11 cellular contexts compared by ENCODE assay signal in genomic region chr3:57961177-57961827, GRCh38.
"Had no signal": no experiment of that assay in that cellular context is flagged by ENCODE, and none has a peak within 500 bp of the region (broad histone marks: within the 10 kb centered on the region; RNA-seq: fewer than 3 reads in every experiment).

No MANE protein-coding gene starts in this region.

- H3K4me3 Mint-ChIP-seq: activated CD4-positive, alpha-beta T cell treated with anti-CD3 and anti-CD28 coated beads, Interleukin-2, amount 10 ng/mL, durations not matched to agents 7 days and 5 days; activated T-cell treated with anti-CD3 and anti-CD28 coated beads, Interleukin-2, amount 50 U/mL, for 72 hours; mesothelial cell of epicardium; stimulated activated effector memory CD8-positive, alpha-beta T cell treated with anti-CD3 and anti-CD28 coated beads, Interleukin-12 subunit alpha, Interleukin-12 subunit beta, amount 100 ng/mL, for 72 hours had no signal

- H3K4me1 Mint-ChIP-seq: stimulated activated effector memory CD8-positive, alpha-beta T cell treated with anti-CD3 and anti-CD28 coated beads, Interleukin-12 subunit alpha, Interleukin-12 subunit beta, amount 100 ng/mL, for 72 hours had no signal

- H3K36me3 Mint-ChIP-seq: activated naive CD4-positive, alpha-beta T cell treated with anti-CD3 and anti-CD28 coated beads, Interleukin-2, amount 50 U/mL, for 72 hours; mesothelial cell of epicardium; stimulated activated effector memory CD8-positive, alpha-beta T cell treated with anti-CD3 and anti-CD28 coated beads, Interleukin-12 subunit alpha, Interleukin-12 subunit beta, amount 100 ng/mL, for 72 hours had no signal

- H3K36me3 ChIP-seq: cardiac muscle cell, esophagus squamous epithelium, ovary had no signal

- H3K27ac Mint-ChIP-seq: activated CD4-positive, alpha-beta T cell treated with anti-CD3 and anti-CD28 coated beads, Interleukin-2, amount 10 ng/mL, durations not matched to agents 7 days and 5 days; activated T-cell treated with anti-CD3 and anti-CD28 coated beads, Interleukin-2, amount 50 U/mL, for 72 hours; mesothelial cell of epicardium; stimulated activated effector memory CD8-positive, alpha-beta T cell treated with anti-CD3 and anti-CD28 coated beads, Interleukin-12 subunit alpha, Interleukin-12 subunit beta, amount 100 ng/mL, for 72 hours had no signal

- DNase-seq: activated CD4-positive, alpha-beta T cell treated with anti-CD3 and anti-CD28 coated beads, Interleukin-2, amount 10 ng/mL, durations not matched to agents 7 days and 5 days; activated CD8-positive, alpha-beta memory T cell treated with anti-CD3 and anti-CD28 coated beads, Interleukin-2, amount 50 U/mL, for 48 hours; activated gamma-delta T cell; activated T-cell treated with anti-CD3 and anti-CD28 coated beads, Interleukin-2, amount 50 U/mL, for 72 hours; esophagus squamous epithelium; ovary had no signal

- H3K9me3 ChIP-seq: esophagus squamous epithelium, ovary had no signal

- H3K4me3 ChIP-seq: cardiac muscle cell, esophagus squamous epithelium, lung, ovary had no signal

- H3K27ac ChIP-seq: cardiac muscle cell, ovary had no signal

- H3K27me3 ChIP-seq: cardiac muscle cell, esophagus squamous epithelium, ovary had no signal

- H3K9me3 Mint-ChIP-seq: activated CD4-positive, alpha-beta T cell treated with anti-CD3 and anti-CD28 coated beads, Interleukin-2, amount 10 ng/mL, durations not matched to agents 7 days and 5 days; activated naive CD4-positive, alpha-beta T cell treated with anti-CD3 and anti-CD28 coated beads, Interleukin-2, amount 50 U/mL, for 72 hours; activated T-cell treated with anti-CD3 and anti-CD28 coated beads, Interleukin-2, amount 50 U/mL, for 72 hours; mesothelial cell of epicardium; stimulated activated effector memory CD8-positive, alpha-beta T cell treated with anti-CD3 and anti-CD28 coated beads, Interleukin-12 subunit alpha, Interleukin-12 subunit beta, amount 100 ng/mL, for 72 hours had no signal
